Comparison of ENCODE assay signal across 25 cellular contexts in the genomic region with DNA sequence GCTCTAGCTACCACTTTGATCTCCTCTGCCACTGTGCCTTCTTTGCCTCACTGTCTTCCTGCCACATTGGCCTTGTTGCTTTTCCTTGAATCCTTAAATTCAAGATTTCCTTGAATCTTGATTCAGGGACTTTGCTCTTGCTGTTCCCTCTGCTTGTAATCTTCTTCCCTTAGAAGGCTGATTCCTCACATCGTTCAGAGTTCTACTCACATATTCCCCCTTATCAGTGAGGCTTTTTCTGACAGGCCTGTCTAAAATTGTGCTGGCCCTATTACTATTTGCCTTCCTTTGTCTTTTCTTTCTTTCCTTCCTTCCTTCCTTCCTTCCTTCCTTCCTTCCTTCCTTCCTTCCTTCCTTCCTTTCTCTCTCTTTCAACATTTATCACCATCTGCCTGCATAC.
"Had no signal": no experiment of that assay in that cellular context is flagged by ENCODE, and none has a peak within 500 bp of the region (broad histone marks: within the 10 kb centered on the region; RNA-seq: fewer than 3 reads in every experiment).

No MANE protein-coding gene starts in this region.

- H2AFZ ChIP-seq: hepatocyte had no signal

- H3K36me3 ChIP-seq: colonic mucosa, esophagus muscularis mucosa, esophagus squamous epithelium, gastrocnemius medialis, gastroesophageal sphincter, heart left ventricle, heart right ventricle had no signal

- H3K27ac ChIP-seq: colonic mucosa, coronary artery, epithelial cell of prostate, esophagus muscularis mucosa, esophagus squamous epithelium, foreskin keratinocyte, gastrocnemius medialis, gastroesophageal sphincter, heart left ventricle, heart right ventricle, hepatocyte had no signal

- H3K9me3 ChIP-seq: colonic mucosa, esophagus muscularis mucosa, esophagus squamous epithelium, gastrocnemius medialis, gastroesophageal sphincter, heart left ventricle, heart right ventricle had no signal

- H3K79me2 ChIP-seq: hepatocyte had no signal

- ATAC-seq: effector memory CD8-positive, alpha-beta T cell; esophagus mucosa; foreskin keratinocyte; gastrocnemius medialis; gastroesophageal sphincter; heart left ventricle; heart right ventricle had no signal

- DNase-seq: colonic mucosa; cortex of kidney; dermis blood vessel endothelial cell; dorsolateral prefrontal cortex; effector CD4-positive, alpha-beta T cell; effector CD8-positive, alpha-beta T cell; effector memory CD4-positive, alpha-beta T cell; effector memory CD8-positive, alpha-beta T cell; endodermal cell; erythroblast; esophagus squamous epithelium; foreskin fibroblast; foreskin keratinocyte; foreskin melanocyte; gastrocnemius medialis; glutamatergic neuron; head of caudate nucleus; heart left ventricle; heart right ventricle had no signal

- H3K27me3 ChIP-seq: colonic mucosa, dorsolateral prefrontal cortex, esophagus muscularis mucosa, esophagus squamous epithelium, foreskin keratinocyte, gastrocnemius medialis, gastroesophageal sphincter, heart left ventricle, heart right ventricle, hepatocyte had no signal

- H3K4me1 ChIP-seq: colonic mucosa, esophagus muscularis mucosa, esophagus squamous epithelium, foreskin keratinocyte, gastrocnemius medialis, gastroesophageal sphincter, heart left ventricle, heart right ventricle had no signal

- H3K4me3 ChIP-seq: colonic mucosa, coronary artery, dorsolateral prefrontal cortex, esophagus muscularis mucosa, esophagus squamous epithelium, gastrocnemius medialis, gastroesophageal sphincter, heart left ventricle, heart right ventricle, hepatocyte had no signal

- H3K4me2 ChIP-seq: hepatocyte had no signal
